Comparison of ENCODE assay signal across 1 cellular context in genomic region chr6:30136570-30137286, GRCh38.
TF ChIP-seq lines count a peak whose summit lies in the region.

No MANE protein-coding gene starts in this region.

TF ChIP-seq in GM12878, 131 proteins besides CTCF, POLR2A, EP300 and RAD21 (continued from another document):
- no peak for TF ChIP-seq TBL1XR1 (IDR thresholded peaks at IDR 0.05; ENCODE audit: low read depth, low read length)
- TF ChIP-seq RUNX3 (IDR thresholded peaks at IDR 0.05; ENCODE audit: low read length), result peak; percentile 93
- TF ChIP-seq NR2C2 (IDR thresholded peaks at IDR 0.05; ENCODE audit: borderline replicate concordance, control insufficient read depth, insufficient read length, low read depth), result no peak
- no peak for TF ChIP-seq ZNF207 (IDR thresholded peaks at IDR 0.05; ENCODE audit: borderline replicate concordance)
- TF ChIP-seq RFX5 (IDR thresholded peaks at IDR 0.05; ENCODE audit: low read depth, low read length), result no peak
TF ChIP-seq in GM12878: peak in this region for 4.
